Comparison of ENCODE assay signal across 1 cellular context in the genomic region with DNA sequence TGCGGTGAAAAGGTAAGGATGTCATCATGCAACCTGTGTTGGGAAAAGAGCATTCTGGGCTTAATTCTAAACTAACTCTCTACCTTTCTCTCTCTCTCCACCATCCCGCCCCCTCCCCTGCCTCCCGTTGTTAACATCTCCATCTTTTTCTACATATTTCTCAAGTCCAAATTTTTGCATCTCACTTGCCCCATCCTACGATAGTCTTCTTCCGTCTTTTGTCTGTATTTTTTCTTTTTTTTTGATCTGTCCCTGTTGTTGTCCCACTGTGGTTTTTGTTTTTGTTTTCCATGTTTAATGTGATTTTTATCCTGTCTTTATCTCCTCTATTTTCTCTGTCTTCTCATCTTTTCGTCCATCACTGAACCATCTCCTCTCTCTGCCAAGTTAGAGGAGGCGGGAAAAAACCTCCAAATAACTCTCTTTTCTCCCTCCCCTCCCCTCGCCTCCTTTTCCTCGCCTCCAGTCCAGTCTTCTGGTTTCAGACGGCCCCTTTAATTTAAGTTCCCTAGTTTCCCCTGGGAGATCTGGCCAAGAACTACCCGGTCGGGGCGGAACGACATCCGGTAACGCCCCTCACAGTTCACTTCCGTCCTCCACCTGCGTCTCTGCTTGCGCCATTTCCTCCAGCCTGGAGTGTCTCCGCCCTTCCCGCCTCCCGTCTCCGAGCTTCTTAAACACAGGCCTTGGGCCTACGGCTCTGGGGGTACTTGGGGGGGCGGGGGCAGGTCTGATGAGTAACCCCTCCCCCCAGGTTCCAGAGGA.
A peak's percentile ranks its signal among the peaks of the same experiment; 100 is the strongest.
TF ChIP-seq lines count a peak whose summit lies in the region.

A gene with protein sequence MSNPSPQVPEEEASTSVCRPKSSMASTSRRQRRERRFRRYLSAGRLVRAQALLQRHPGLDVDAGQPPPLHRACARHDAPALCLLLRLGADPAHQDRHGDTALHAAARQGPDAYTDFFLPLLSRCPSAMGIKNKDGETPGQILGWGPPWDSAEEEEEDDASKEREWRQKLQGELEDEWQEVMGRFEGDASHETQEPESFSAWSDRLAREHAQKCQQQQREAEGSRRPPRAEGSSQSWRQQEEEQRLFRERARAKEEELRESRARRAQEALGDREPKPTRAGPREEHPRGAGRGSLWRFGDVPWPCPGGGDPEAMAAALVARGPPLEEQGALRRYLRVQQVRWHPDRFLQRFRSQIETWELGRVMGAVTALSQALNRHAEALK (plus strand): TSS at position 647 of the 765 bp plus-strand sequence. CDS start 87 bp downstream, at position 734.

TF ChIP-seq in HEK293, 187 proteins besides CTCF, POLR2A, EP300 and RAD21 (continued from another document and continues in another):
- TF ChIP-seq ZNF214 (tag by site-specific recombination; IDR thresholded peaks at IDR 0.05; ENCODE audit: borderline replicate concordance) (no peak), MZF1 (tag by site-specific recombination; IDR thresholded peaks at IDR 0.05; ENCODE audit: borderline replicate concordance) (no peak; the same call in 1 of the 2 replicates), ZNF544 (tag by site-specific recombination; IDR thresholded peaks at IDR 0.05) (no peak), ZNF132 (tag by site-specific recombination; IDR thresholded peaks at IDR 0.05; ENCODE audit: borderline replicate concordance) (no peak), ZNF133 (tag by site-specific recombination; IDR thresholded peaks at IDR 0.05) (no peak), ZNF114 (tag by site-specific recombination; IDR thresholded peaks at IDR 0.05) (no peak), ZNF10 (tag by site-specific recombination; IDR thresholded peaks at IDR 0.05) (no peak), ZNF37A (tag by site-specific recombination; IDR thresholded peaks at IDR 0.05) (no peak), ZNF16 (tag by site-specific recombination; IDR thresholded peaks at IDR 0.05; ENCODE audit: low read depth) (no peak; the same call in 1 of the 2 replicates), ZNF658 (tag by site-specific recombination; IDR thresholded peaks at IDR 0.05) (no peak), ZNF121 (tag by site-specific recombination; IDR thresholded peaks at IDR 0.05) (no peak), ZNF140 (tag by site-specific recombination; IDR thresholded peaks at IDR 0.05) (no peak), ZBTB48 (tag by site-specific recombination; IDR thresholded peaks at IDR 0.05) (peak; percentile 87), MYNN (tag by site-specific recombination; IDR thresholded peaks at IDR 0.05; ENCODE audit: borderline replicate concordance) (no peak), ZNF707 (tag by site-specific recombination; IDR thresholded peaks at IDR 0.05) (no peak; the same call in 1 of the 2 replicates), ZNF76 (tag by site-specific recombination; IDR thresholded peaks at IDR 0.05; ENCODE audit: borderline replicate concordance, low read depth) (peak; percentile 85), ZFP41 (tag by site-specific recombination; IDR thresholded peaks at IDR 0.05; ENCODE audit: borderline replicate concordance) (no peak), ZNF677 (tag by site-specific recombination; IDR thresholded peaks at IDR 0.05) (no peak), ZFP3 (tag by site-specific recombination; IDR thresholded peaks at IDR 0.05; ENCODE audit: low read depth) (no peak), KLF8 (tag by site-specific recombination; IDR thresholded peaks at IDR 0.05) (peak; percentile 99), SP2 (tag by site-specific recombination; IDR thresholded peaks at IDR 0.05) (peak; percentile 99), ZNF404 (tag by site-specific recombination; IDR thresholded peaks at IDR 0.05) (no peak), KLF10 (tag by site-specific recombination; IDR thresholded peaks at IDR 0.05) (peak; percentile 92), HOXA7 (CRISPR knock-in tag; IDR thresholded peaks at IDR 0.05; ENCODE audit: borderline replicate concordance) (no peak), ZNF138 (tag by site-specific recombination; IDR thresholded peaks at IDR 0.05; ENCODE audit: borderline replicate concordance) (no peak), ZNF776 (tag by site-specific recombination; IDR thresholded peaks at IDR 0.05; ENCODE audit: borderline replicate concordance) (no peak), ZBTB7A (tag by site-specific recombination; IDR thresholded peaks at IDR 0.05; ENCODE audit: low read depth) (no peak; the same call in none of the 2 replicates), ZNF433 (tag by site-specific recombination; IDR thresholded peaks at IDR 0.05; ENCODE audit: low read depth) (no peak), ZNF555 (tag by site-specific recombination; conservative IDR thresholded peaks at IDR 0.05) (no peak), ZNF768 (tag by site-specific recombination; IDR thresholded peaks at IDR 0.05) (no peak), ZNF785 (tag by site-specific recombination; IDR thresholded peaks at IDR 0.05) (no peak), ZNF792 (tag by site-specific recombination; IDR thresholded peaks at IDR 0.05) (no peak), ZNF169 (tag by site-specific recombination; IDR thresholded peaks at IDR 0.05) (no peak), ZBTB8A (tag by site-specific recombination; IDR thresholded peaks at IDR 0.05) (peak; percentile 52), ZIC2 (tag by site-specific recombination; IDR thresholded peaks at IDR 0.05) (no peak), GFI1B (tag by site-specific recombination; IDR thresholded peaks at IDR 0.05) (no peak), YY2 (tag by site-specific recombination; IDR thresholded peaks at IDR 0.05) (peak; percentile 72), SCRT2 (tag by site-specific recombination; IDR thresholded peaks at IDR 0.05) (no peak), ZNF621 (tag by site-specific recombination; IDR thresholded peaks at IDR 0.05) (no peak), ZNF830 (tag by site-specific recombination; IDR thresholded peaks at IDR 0.05; ENCODE audit: low read depth) (no peak), ZNF837 (tag by site-specific recombination; IDR thresholded peaks at IDR 0.05) (no peak), ZNF623 (tag by site-specific recombination; IDR thresholded peaks at IDR 0.05) (no peak; the same call in 1 of the 2 replicates), RBAK (tag by site-specific recombination; IDR thresholded peaks at IDR 0.05) (no peak), ZNF561 (tag by site-specific recombination; IDR thresholded peaks at IDR 0.05; ENCODE audit: borderline replicate concordance) (peak; percentile 88), ZBTB1 (tag by site-specific recombination; IDR thresholded peaks at IDR 0.05) (no peak), ZNF266 (tag by site-specific recombination; IDR thresholded peaks at IDR 0.05; ENCODE audit: low read depth) (no peak; the same call in 1 of the 2 replicates), ZNF394 (tag by site-specific recombination; IDR thresholded peaks at IDR 0.05; ENCODE audit: borderline replicate concordance) (peak; percentile 57), OSR2 (tag by site-specific recombination; IDR thresholded peaks at IDR 0.05) (no peak), OVOL3 (tag by site-specific recombination; IDR thresholded peaks at IDR 0.05) (no peak), ZNF302 (tag by site-specific recombination; IDR thresholded peaks at IDR 0.05; ENCODE audit: low read depth) (no peak), ZNF324 (tag by site-specific recombination; IDR thresholded peaks at IDR 0.05) (peak; percentile 90), ZBTB17 (tag by site-specific recombination; IDR thresholded peaks at IDR 0.05) (peak; percentile 90), ZNF366 (tag by site-specific recombination; conservative IDR thresholded peaks at IDR 0.05) (peak; percentile 98)
- TF ChIP-seq, protein P1, sequence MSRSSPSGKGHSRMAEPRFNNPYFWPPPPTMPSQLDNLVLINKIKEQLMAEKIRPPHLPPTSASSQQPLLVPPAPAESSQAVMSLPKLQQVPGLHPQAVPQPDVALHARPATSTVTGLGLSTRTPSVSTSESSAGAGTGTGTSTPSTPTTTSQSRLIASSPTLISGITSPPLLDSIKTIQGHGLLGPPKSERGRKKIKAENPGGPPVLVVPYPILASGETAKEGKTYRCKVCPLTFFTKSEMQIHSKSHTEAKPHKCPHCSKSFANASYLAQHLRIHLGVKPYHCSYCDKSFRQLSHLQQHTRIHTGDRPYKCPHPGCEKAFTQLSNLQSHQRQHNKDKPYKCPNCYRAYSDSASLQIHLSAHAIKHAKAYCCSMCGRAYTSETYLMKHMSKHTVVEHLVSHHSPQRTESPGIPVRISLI (tag by site-specific recombination; IDR thresholded peaks at IDR 0.05) = no peak
- TF ChIP-seq, protein P2, sequence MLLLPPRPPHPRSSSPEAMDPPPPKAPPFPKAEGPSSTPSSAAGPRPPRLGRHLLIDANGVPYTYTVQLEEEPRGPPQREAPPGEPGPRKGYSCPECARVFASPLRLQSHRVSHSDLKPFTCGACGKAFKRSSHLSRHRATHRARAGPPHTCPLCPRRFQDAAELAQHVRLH (tag by site-specific recombination; IDR thresholded peaks at IDR 0.05) = peak; percentile 94
- TF ChIP-seq, protein P3, sequence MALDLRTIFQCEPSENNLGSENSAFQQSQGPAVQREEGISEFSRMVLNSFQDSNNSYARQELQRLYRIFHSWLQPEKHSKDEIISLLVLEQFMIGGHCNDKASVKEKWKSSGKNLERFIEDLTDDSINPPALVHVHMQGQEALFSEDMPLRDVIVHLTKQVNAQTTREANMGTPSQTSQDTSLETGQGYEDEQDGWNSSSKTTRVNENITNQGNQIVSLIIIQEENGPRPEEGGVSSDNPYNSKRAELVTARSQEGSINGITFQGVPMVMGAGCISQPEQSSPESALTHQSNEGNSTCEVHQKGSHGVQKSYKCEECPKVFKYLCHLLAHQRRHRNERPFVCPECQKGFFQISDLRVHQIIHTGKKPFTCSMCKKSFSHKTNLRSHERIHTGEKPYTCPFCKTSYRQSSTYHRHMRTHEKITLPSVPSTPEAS (tag by site-specific recombination; IDR thresholded peaks at IDR 0.05) = peak; percentile 28; the same call in 1 of the 2 replicates
- TF ChIP-seq, protein P4, sequence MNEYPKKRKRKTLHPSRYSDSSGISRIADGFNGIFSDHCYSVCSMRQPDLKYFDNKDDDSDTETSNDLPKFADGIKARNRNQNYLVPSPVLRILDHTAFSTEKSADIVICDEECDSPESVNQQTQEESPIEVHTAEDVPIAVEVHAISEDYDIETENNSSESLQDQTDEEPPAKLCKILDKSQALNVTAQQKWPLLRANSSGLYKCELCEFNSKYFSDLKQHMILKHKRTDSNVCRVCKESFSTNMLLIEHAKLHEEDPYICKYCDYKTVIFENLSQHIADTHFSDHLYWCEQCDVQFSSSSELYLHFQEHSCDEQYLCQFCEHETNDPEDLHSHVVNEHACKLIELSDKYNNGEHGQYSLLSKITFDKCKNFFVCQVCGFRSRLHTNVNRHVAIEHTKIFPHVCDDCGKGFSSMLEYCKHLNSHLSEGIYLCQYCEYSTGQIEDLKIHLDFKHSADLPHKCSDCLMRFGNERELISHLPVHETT (tag by site-specific recombination; IDR thresholded peaks at IDR 0.05) = peak; percentile 91
- TF ChIP-seq, protein P5, sequence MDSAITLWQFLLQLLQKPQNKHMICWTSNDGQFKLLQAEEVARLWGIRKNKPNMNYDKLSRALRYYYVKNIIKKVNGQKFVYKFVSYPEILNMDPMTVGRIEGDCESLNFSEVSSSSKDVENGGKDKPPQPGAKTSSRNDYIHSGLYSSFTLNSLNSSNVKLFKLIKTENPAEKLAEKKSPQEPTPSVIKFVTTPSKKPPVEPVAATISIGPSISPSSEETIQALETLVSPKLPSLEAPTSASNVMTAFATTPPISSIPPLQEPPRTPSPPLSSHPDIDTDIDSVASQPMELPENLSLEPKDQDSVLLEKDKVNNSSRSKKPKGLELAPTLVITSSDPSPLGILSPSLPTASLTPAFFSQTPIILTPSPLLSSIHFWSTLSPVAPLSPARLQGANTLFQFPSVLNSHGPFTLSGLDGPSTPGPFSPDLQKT (IDR thresholded peaks at IDR 0.05; ENCODE audit: borderline replicate concordance, low read depth, low read length) = no peak
- TF ChIP-seq, protein P6, sequence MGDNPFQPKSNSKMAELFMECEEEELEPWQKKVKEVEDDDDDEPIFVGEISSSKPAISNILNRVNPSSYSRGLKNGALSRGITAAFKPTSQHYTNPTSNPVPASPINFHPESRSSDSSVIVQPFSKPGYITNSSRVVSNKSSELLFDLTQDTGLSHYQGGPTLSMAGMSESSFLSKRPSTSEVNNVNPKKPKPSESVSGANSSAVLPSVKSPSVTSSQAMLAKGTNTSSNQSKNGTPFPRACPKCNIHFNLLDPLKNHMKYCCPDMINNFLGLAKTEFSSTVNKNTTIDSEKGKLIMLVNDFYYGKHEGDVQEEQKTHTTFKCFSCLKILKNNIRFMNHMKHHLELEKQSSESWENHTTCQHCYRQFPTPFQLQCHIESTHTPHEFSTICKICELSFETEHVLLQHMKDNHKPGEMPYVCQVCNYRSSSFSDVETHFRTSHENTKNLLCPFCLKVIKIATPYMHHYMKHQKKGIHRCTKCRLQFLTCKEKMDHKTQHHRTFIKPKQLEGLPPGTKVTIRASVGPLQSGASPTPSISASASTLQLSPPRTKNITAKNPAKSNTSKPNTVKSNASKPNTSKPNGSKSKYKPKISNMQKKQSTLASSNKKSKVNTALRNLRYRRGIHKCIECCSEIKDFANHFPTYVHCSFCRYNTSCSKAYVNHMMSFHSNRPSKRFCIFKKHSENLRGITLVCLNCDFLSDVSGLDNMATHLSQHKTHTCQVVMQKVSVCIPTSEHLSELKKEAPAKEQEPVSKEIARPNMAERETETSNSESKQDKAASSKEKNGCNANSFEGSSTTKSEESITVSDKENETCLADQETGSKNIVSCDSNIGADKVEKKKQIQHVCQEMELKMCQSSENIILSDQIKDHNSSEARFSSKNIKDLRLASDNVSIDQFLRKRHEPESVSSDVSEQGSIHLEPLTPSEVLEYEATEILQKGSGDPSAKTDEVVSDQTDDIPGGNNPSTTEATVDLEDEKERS (tag by site-specific recombination; IDR thresholded peaks at IDR 0.05) = 0 out of 2 replicates have a peak, but pooled peaks have one; percentile 58
- TF ChIP-seq, protein P7, sequence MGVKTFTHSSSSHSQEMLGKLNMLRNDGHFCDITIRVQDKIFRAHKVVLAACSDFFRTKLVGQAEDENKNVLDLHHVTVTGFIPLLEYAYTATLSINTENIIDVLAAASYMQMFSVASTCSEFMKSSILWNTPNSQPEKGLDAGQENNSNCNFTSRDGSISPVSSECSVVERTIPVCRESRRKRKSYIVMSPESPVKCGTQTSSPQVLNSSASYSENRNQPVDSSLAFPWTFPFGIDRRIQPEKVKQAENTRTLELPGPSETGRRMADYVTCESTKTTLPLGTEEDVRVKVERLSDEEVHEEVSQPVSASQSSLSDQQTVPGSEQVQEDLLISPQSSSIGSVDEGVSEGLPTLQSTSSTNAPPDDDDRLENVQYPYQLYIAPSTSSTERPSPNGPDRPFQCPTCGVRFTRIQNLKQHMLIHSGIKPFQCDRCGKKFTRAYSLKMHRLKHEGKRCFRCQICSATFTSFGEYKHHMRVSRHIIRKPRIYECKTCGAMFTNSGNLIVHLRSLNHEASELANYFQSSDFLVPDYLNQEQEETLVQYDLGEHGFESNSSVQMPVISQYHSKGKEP (tag by site-specific recombination; IDR thresholded peaks at IDR 0.05) = peak; percentile 67; the same call in 1 of the 2 replicates
